ENCODE assay signal across 10 cellular contexts in the genomic region with DNA sequence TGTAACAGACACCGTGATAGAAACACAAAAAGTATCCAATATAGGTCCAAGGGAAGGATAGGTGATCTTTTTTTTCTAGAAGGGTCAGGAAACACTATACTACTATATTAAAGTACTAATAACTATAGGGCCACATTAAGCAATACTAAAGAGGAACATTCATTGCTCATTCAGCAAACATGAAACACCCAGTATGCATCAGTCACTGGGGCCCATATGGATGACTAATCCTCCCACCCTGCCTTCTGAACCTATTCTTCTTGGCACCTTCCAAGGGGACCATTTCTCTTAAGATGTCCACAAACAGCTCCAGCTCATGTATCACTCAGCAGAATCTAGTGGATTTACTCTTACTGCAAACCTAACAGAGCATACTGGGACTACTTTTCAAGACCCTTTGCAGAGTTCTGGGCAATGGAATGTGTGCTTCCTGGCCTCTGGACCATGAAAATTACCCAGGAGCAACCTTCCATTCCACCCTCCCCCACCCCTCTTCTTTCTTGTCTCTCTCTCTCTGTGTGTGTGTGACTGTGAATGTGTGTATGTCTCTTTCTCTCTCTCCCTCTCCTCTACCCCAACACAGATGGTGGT.
A peak's percentile ranks its signal among the peaks of the same experiment; 100 is the strongest.
DNase-seq lines count a peak whose midpoint lies in the region; ATAC-seq and TF ChIP-seq lines count a peak whose summit lies in the region.
"Had no signal": no experiment of that assay in that cellular context is flagged by ENCODE, and none has a peak within 500 bp of the region (broad histone marks: within the 10 kb centered on the region; RNA-seq: fewer than 3 reads in every experiment).

No MANE protein-coding gene starts in this region.

- H3K9ac ChIP-seq in HCT116 (ENCODE audit: low read length): no peak overlapping the region

- TF ChIP-seq EP300 in transverse colon (IDR thresholded peaks at IDR 0.05; ENCODE audit: low read depth): no peak
- TF ChIP-seq EP300 in ovary (IDR thresholded peaks at IDR 0.05): no peak

- 78 to 100% methylated on average over 1 of the region's 1 CpG for WGBS in transverse colon (ENCODE audit: low coverage in 1 of 2), 2 donors
- 95 to 98% (median 96%) methylated on average over 1 of the region's 1 CpG for WGBS in ovary, 3 donors

- BruUV-seq in HCT116 (replicated peaks; lab: Mats Ljungman, UMichigan): no TSS peak

- H3K36me3 ChIP-seq in HCT116 (ENCODE audit: control insufficient read depth in 1 of 2, insufficient read depth in 2 of 2, low read length in 2 of 2) (no peaks in the 10 kb centered on the region), left lung (no peaks in the 10 kb centered on the region), transverse colon (no peaks in the 10 kb centered on the region), ovary (no peaks in the 10 kb centered on the region)

- no peaks in the 10 kb centered on the region for H3K79me2 ChIP-seq in HCT116 (ENCODE audit: insufficient read depth, low read length)

- DNase-seq in AG10803 (ENCODE audit: low read depth): peak; percentile 68
- DNase-seq in HCT116 (ENCODE audit: low read depth, low spot score): no peak
- peak; percentile 93 for DNase-seq in amniotic epithelial cell (ENCODE audit: low read depth)
- DNase-seq in left lung: no peak
- no peak for DNase-seq in transverse colon
- no peak for DNase-seq in ovary
- no peak for DNase-seq in T1000 (lab: John Stamatoyannopoulos, UW)
- DNase-seq: cerebellar nuclear complex, NCI-H2171 treated with DMSO at 0.1 percent for 48 hours had no signal

- RAD21 ChIA-PET in HCT116 (lab: Charles Lee; ENCODE audit: low non-redundant PET in 1 of 2, low total read pairs in 2 of 2, uncharacterized antibody in 2 of 2, unreplicated experiment in 2 of 2): no interaction called here

- H3K27me3 ChIP-seq in HCT116 (ENCODE audit: insufficient read depth, low read length): no peaks in the 10 kb centered on the region
- no peaks in the 10 kb centered on the region for H3K27me3 ChIP-seq in left lung
- H3K27me3 ChIP-seq in transverse colon: no peaks in the 10 kb centered on the region
- no peaks in the 10 kb centered on the region for H3K27me3 ChIP-seq in ovary

- no peaks in the 10 kb centered on the region for H3K9me3 ChIP-seq in HCT116 (ENCODE audit: control insufficient read depth in 1 of 2, insufficient read depth in 1 of 2, low read depth in 1 of 2, low read length in 2 of 2)
- H3K9me3 ChIP-seq in left lung: no peaks in the 10 kb centered on the region
- H3K9me3 ChIP-seq in transverse colon: no peaks in the 10 kb centered on the region
- no peaks in the 10 kb centered on the region for H3K9me3 ChIP-seq in ovary

- no peak overlapping the region for H3K4me3 ChIP-seq in AG10803 (ENCODE audit: low read length)
- H3K4me3 ChIP-seq in HCT116 (replicated peaks in 1 of 2; ENCODE audit: low read depth in 1 of 2, low read length in 2 of 2): no peak overlapping the region
- no peak overlapping the region for H3K4me3 ChIP-seq in left lung
- H3K4me3 ChIP-seq in transverse colon: no peak overlapping the region
- no peak overlapping the region for H3K4me3 ChIP-seq in ovary

- H3K27ac ChIP-seq in HCT116 (ENCODE audit: low read depth, low read length) (no peak overlapping the region), left lung (no peak overlapping the region), transverse colon (no peak overlapping the region), ovary (no peak overlapping the region)

- no peak overlapping the region for H2AFZ ChIP-seq in HCT116 (ENCODE audit: low read depth, low read length, poor library complexity, severe bottlenecking)

- TF ChIP-seq POLR2A in HCT116 (IDR thresholded peaks at IDR 0.05; ENCODE audit: borderline replicate concordance, extremely low read depth, insufficient read depth, insufficient read length) (no peak), transverse colon (IDR thresholded peaks at IDR 0.05) (no peak), ovary (IDR thresholded peaks at IDR 0.05) (no peak)

- H3K4me2 ChIP-seq in HCT116 (ENCODE audit: low read length): peak overlapping the region; percentile 43

- CTCF ChIA-PET in HCT116 (lab: Charles Lee): no interaction called here

- in situ Hi-C loops in transverse colon (cut with MboI; ENCODE audit: low pct_ligation_motif_present in 1 of 4, low pct_unique_long_range_greater_than_20kb in 1 of 4, low sequenced_read_pairs in 3 of 4): no loop called here

- no peak for TF ChIP-seq RAD21 in HCT116 (IDR thresholded peaks at IDR 0.05; ENCODE audit: low read depth)

- POLR2A ChIA-PET in HCT116 (lab: Charles Lee): no interaction called here

- H3K9me2 ChIP-seq in HCT116 (ENCODE audit: insufficient read depth): no peaks in the 10 kb centered on the region

- ATAC-seq in HCT116: no peak
- ATAC-seq in left lung: peak; percentile 53
- ATAC-seq in GM18909 (IDR thresholded peaks at IDR 0.05; ENCODE audit: poor library complexity, unreplicated experiment): no peak

- TF ChIP-seq CTCF in AG10803 (conservative IDR thresholded peaks at IDR 0.05; ENCODE audit: low read length) (no peak), HCT116 (IDR thresholded peaks at IDR 0.05 in 2 of 3, conservative IDR thresholded peaks at IDR 0.05 in 1 of 3; ENCODE audit: borderline replicate concordance in 1 of 3, insufficient read depth in 1 of 3, low read depth in 2 of 3, low read length in 2 of 3) (no peak), left lung (IDR thresholded peaks at IDR 0.05) (no peak), transverse colon (IDR thresholded peaks at IDR 0.05) (no peak), ovary (IDR thresholded peaks at IDR 0.05) (no peak)

- H3K4me1 ChIP-seq in HCT116 (ENCODE audit: control insufficient read depth in 1 of 2, insufficient read depth in 2 of 2, low read length in 2 of 2) (peaks cover 3 to 14% of the 10 kb centered on the region in 2 experiments; a peak in 3 of 4 replicates), left lung (peaks cover 6 to 21% of the 10 kb centered on the region in 2 donors), transverse colon (peaks cover 0 to 14% (median 5%) of the 10 kb centered on the region in 4 donors), ovary (ENCODE audit: insufficient read depth) (no peaks in the 10 kb centered on the region)

- intact Hi-C loops in HCT116 (cut with micrococcal nuclease): no loop called here
- intact Hi-C loops in left lung (cut with DNase I): no loop called here
- intact Hi-C loops in transverse colon (cut with DNase I; ENCODE audit: low total_unique reads): no loop called here
- intact Hi-C loops in ovary (cut with DNase I): no loop called here

- H4K20me1 ChIP-seq in HCT116 (ENCODE audit: insufficient read depth): no peaks in the 10 kb centered on the region

TF ChIP-seq in HCT116, 20 proteins besides CTCF, POLR2A, EP300 and RAD21 (continues in another document):
- TF ChIP-seq CBX3 (IDR thresholded peaks at IDR 0.05; ENCODE audit: low read depth): no peak
- TF ChIP-seq, protein P1, sequence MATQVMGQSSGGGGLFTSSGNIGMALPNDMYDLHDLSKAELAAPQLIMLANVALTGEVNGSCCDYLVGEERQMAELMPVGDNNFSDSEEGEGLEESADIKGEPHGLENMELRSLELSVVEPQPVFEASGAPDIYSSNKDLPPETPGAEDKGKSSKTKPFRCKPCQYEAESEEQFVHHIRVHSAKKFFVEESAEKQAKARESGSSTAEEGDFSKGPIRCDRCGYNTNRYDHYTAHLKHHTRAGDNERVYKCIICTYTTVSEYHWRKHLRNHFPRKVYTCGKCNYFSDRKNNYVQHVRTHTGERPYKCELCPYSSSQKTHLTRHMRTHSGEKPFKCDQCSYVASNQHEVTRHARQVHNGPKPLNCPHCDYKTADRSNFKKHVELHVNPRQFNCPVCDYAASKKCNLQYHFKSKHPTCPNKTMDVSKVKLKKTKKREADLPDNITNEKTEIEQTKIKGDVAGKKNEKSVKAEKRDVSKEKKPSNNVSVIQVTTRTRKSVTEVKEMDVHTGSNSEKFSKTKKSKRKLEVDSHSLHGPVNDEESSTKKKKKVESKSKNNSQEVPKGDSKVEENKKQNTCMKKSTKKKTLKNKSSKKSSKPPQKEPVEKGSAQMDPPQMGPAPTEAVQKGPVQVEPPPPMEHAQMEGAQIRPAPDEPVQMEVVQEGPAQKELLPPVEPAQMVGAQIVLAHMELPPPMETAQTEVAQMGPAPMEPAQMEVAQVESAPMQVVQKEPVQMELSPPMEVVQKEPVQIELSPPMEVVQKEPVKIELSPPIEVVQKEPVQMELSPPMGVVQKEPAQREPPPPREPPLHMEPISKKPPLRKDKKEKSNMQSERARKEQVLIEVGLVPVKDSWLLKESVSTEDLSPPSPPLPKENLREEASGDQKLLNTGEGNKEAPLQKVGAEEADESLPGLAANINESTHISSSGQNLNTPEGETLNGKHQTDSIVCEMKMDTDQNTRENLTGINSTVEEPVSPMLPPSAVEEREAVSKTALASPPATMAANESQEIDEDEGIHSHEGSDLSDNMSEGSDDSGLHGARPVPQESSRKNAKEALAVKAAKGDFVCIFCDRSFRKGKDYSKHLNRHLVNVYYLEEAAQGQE (IDR thresholded peaks at IDR 0.05; ENCODE audit: low read depth): no peak
- no peak for TF ChIP-seq MAX (IDR thresholded peaks at IDR 0.05)
- no peak for TF ChIP-seq EZH2phosphoT487 (IDR thresholded peaks at IDR 0.05; ENCODE audit: borderline replicate concordance)
- TF ChIP-seq EGR1 (IDR thresholded peaks at IDR 0.05; ENCODE audit: low read depth): no peak
- TF ChIP-seq JUND (IDR thresholded peaks at IDR 0.05): peak; percentile 18; the same call in 1 of the 2 replicates
- 0 out of 2 replicates have a peak, but pooled peaks have one; percentile 26 for TF ChIP-seq CEBPB (IDR thresholded peaks at IDR 0.05; ENCODE audit: low read depth)
- TF ChIP-seq SRF (IDR thresholded peaks at IDR 0.05; ENCODE audit: low read depth): no peak
- TF ChIP-seq ZFX (IDR thresholded peaks at IDR 0.05): no peak
- TF ChIP-seq TCF7L2 (IDR thresholded peaks at IDR 0.05; ENCODE audit: borderline replicate concordance, extremely low read depth, insufficient read depth, insufficient read length): no peak
- TF ChIP-seq SP1 (IDR thresholded peaks at IDR 0.05; ENCODE audit: low read depth): no peak
- TF ChIP-seq EZH2 (IDR thresholded peaks at IDR 0.05): no peak
- no peak for TF ChIP-seq ATF3 (IDR thresholded peaks at IDR 0.05)
- no peak for TF ChIP-seq YY1 (IDR thresholded peaks at IDR 0.05; ENCODE audit: extremely low read depth, insufficient replicate concordance, low read depth, low read length)
- peak; percentile 43; the same call in 1 of the 2 replicates for TF ChIP-seq FOSL1 (IDR thresholded peaks at IDR 0.05; ENCODE audit: low read depth)
- TF ChIP-seq POLR2AphosphoS5 (IDR thresholded peaks at IDR 0.05; ENCODE audit: low read depth, low read length): no peak
- no peak for TF ChIP-seq ELF1 (IDR thresholded peaks at IDR 0.05; ENCODE audit: borderline replicate concordance, low read depth)

Comparison
In these comparisons a context has a peak if more than half of its experiments do, and no peak if none do; other contexts are left out.
1. DNase-seq: peak in AG10803 (single experiment) and amniotic epithelial cell (single experiment); none in HCT116 (single experiment), left lung (0 of 2), transverse colon (single experiment), ovary (0 of 5) and T1000 (single experiment).